27 cellular contexts compared by ENCODE assay signal in genomic region chr15:99994849-99995248, GRCh38.
DNase-seq lines count a peak whose midpoint lies in the region; ATAC-seq, FAIRE-seq and TF ChIP-seq lines count a peak whose summit lies in the region.
"Had no signal": no experiment of that assay in that cellular context is flagged by ENCODE, and none has a peak within 500 bp of the region (broad histone marks: within the 10 kb centered on the region; RNA-seq: fewer than 3 reads in every experiment).

No MANE protein-coding gene starts in this region.

- H3K27ac ChIP-seq in HUES64 (ENCODE audit: low read depth, low read length), result no peak overlapping the region; the same call in 1 of the 2 replicates
- no peak overlapping the region for H3K27ac ChIP-seq in H1 (ENCODE audit: low read depth, low read length)
- no peak overlapping the region for H3K27ac ChIP-seq in thyroid gland
- H3K27ac ChIP-seq in body of pancreas, result no peak overlapping the region
- H3K27ac ChIP-seq: coronary artery, transverse colon had no signal

- H4K5ac ChIP-seq in H1 (ENCODE audit: insufficient read length, low read depth, low read length), result peak overlapping the region; percentile 45

- H3K9ac ChIP-seq in HUES64 (ENCODE audit: low read depth, low read length) (peak overlapping the region; percentile 18; the same call in 1 of the 2 replicates), H1 (replicated peaks in 1 of 4; ENCODE audit: extremely low read depth in 1 of 4, low read depth in 3 of 4, low read length in 3 of 4) (no peak overlapping the region)

- CTCF ChIA-PET in H1 (lab: Charles Lee; ENCODE audit: partially characterized antibody), result interaction anchor here (0.6 to 3.4 kb wide), 9 partner anchors 13 to 378 kb away, joined by 3 to 23 read pairs (median 3); no protein-coding TSS in a partner anchor

- no peak overlapping the region for H3K56ac ChIP-seq in H1 (replicated peaks; ENCODE audit: insufficient read length, low read depth, low read length)

- H2BK5ac ChIP-seq in H1 (ENCODE audit: low read depth, low read length), result peak overlapping the region; percentile 72; the same call in 1 of the 2 replicates

- TF ChIP-seq POLR2A in H1 (IDR thresholded peaks at IDR 0.05; ENCODE audit: control extremely low read depth in 1 of 2, low read depth in 2 of 2, low read length in 2 of 2), result no peak
- TF ChIP-seq POLR2A in thyroid gland (IDR thresholded peaks at IDR 0.05), result no peak
- TF ChIP-seq POLR2A in body of pancreas (IDR thresholded peaks at IDR 0.05), result no peak

- intact Hi-C loops in thyroid gland (cut with DNase I) (no loop called here), body of pancreas (cut with DNase I) (no loop called here)

- H3K4me3 ChIP-seq in HUES64 (ENCODE audit: low read length), result no peak overlapping the region
- no peak overlapping the region for H3K4me3 ChIP-seq in H1 (ENCODE audit: extremely low read depth in 1 of 4, insufficient read depth in 2 of 4, low read depth in 3 of 4, low read length in 4 of 4)
- H3K4me3 ChIP-seq in thyroid gland (replicated peaks in 1 of 3), result no peak overlapping the region
- no peak overlapping the region for H3K4me3 ChIP-seq in body of pancreas
- H3K4me3 ChIP-seq: coronary artery, transverse colon had no signal

- H3K23ac ChIP-seq in H1 (ENCODE audit: insufficient read length), result no peak overlapping the region

- peak; percentile 28 for FAIRE-seq in H1 (lab: Jason Lieb, UNC)
- FAIRE-seq: keratinocyte had no signal

- H3K18ac ChIP-seq in H1 (ENCODE audit: extremely low read depth, low read length), result peak overlapping the region; percentile 52; the same call in 1 of the 2 replicates

- peak overlapping the region; percentile 66 for H2BK120ac ChIP-seq in H1 (replicated peaks; ENCODE audit: low read depth, low read length)

- H3K9me3 ChIP-seq in HUES64 (ENCODE audit: insufficient read depth, low read depth, low read length) (no peaks in the 10 kb centered on the region), H1 (ENCODE audit: insufficient read depth in 2 of 2, low read depth in 1 of 2, low read length in 1 of 2) (no peaks in the 10 kb centered on the region), thyroid gland (no peaks in the 10 kb centered on the region), body of pancreas (no peaks in the 10 kb centered on the region)
- H3K9me3 ChIP-seq: transverse colon had no signal

- H3K9me3 Mint-ChIP-seq in nephron progenitor cell, result no peaks in the 10 kb centered on the region
- H3K9me3 Mint-ChIP-seq: activated CD8-positive, alpha-beta T cell treated with anti-CD3 and anti-CD28 coated beads for 36 hours; activated naive CD4-positive, alpha-beta T cell treated with anti-CD3 and anti-CD28 coated beads, Interleukin-2, amount 50 U/mL, for 72 hours; activated T-helper 2 cell treated with anti-CD3 and anti-CD28 coated beads, Interferon-gamma antibody, Interleukin-2, Interleukin-4, amounts not matched to agents 10 μg/mL and 5 μg/mL and 100 μg/mL, durations not matched to agents 14 hours and 24 hours and 36 hours; naive thymus-derived CD4-positive, alpha-beta T cell; stimulated activated effector memory CD8-positive, alpha-beta T cell treated with anti-CD3 and anti-CD28 coated beads, Interleukin-12 subunit alpha, Interleukin-12 subunit beta, amount 100 ng/mL, for 72 hours had no signal

- H4K91ac ChIP-seq in H1 (replicated peaks; ENCODE audit: insufficient read length, low read length), result peak overlapping the region; percentile 45

- H3K23me2 ChIP-seq in H1 (ENCODE audit: low read depth, low read length), result no peaks in the 10 kb centered on the region

- H2BK15ac ChIP-seq in H1 (ENCODE audit: low read length), result no peak overlapping the region

- H4K8ac ChIP-seq in H1 (ENCODE audit: extremely low read depth, insufficient read depth, low read length), result peak overlapping the region; percentile 63; the same call in 1 of the 2 replicates

- no peak for ATAC-seq in body of pancreas
- ATAC-seq: activated CD8-positive, alpha-beta T cell treated with anti-CD3 and anti-CD28 coated beads for 36 hours; activated naive CD4-positive, alpha-beta T cell treated with anti-CD3 and anti-CD28 coated beads, Interleukin-2, amount 50 U/mL, for 72 hours; naive thymus-derived CD4-positive, alpha-beta T cell; PC-3; stimulated activated effector memory CD8-positive, alpha-beta T cell treated with anti-CD3 and anti-CD28 coated beads, Interleukin-12 subunit alpha, Interleukin-12 subunit beta, amount 100 ng/mL, for 72 hours had no signal

- H4K20me1 ChIP-seq in H1 (replicated peaks in 1 of 2; ENCODE audit: control insufficient read depth in 1 of 2, insufficient read depth in 2 of 2, low read length in 2 of 2), result no peaks in the 10 kb centered on the region

- H3K4me3 Mint-ChIP-seq in nephron progenitor cell, result no peak overlapping the region
- H3K4me3 Mint-ChIP-seq: activated CD8-positive, alpha-beta T cell treated with anti-CD3 and anti-CD28 coated beads for 36 hours; naive thymus-derived CD4-positive, alpha-beta T cell; stimulated activated effector memory CD8-positive, alpha-beta T cell treated with anti-CD3 and anti-CD28 coated beads, Interleukin-12 subunit alpha, Interleukin-12 subunit beta, amount 100 ng/mL, for 72 hours had no signal

- no peaks in the 10 kb centered on the region for H3K36me3 ChIP-seq in HUES64 (ENCODE audit: insufficient read depth, low read length)
- no peaks in the 10 kb centered on the region for H3K36me3 ChIP-seq in H1 (ENCODE audit: control insufficient read depth in 2 of 4, insufficient read depth in 4 of 4, low read length in 3 of 4)
- no peaks in the 10 kb centered on the region for H3K36me3 ChIP-seq in thyroid gland
- H3K36me3 ChIP-seq in body of pancreas (replicated peaks in 1 of 2; ENCODE audit: insufficient read depth in 1 of 2, low read depth in 2 of 2), result no peaks in the 10 kb centered on the region
- H3K36me3 ChIP-seq: transverse colon had no signal

- 31% methylated on average over 6 of the region's 6 CpGs for WGBS in HUES64
- WGBS in H1 (ENCODE audit: extremely low coverage in 1 of 2, insufficient coverage in 1 of 2, insufficient read length in 1 of 2, insufficient replicate concordance in 2 of 2, low coverage in 1 of 2, low lambda C conversion rate in 2 of 2, missing lambda C conversion rate in 1 of 2), 2 experiments, result 30% methylated on average over 6 of the region's 6 CpGs; no CpG with 5 or more reads in 1 of the 2 experiments
- WGBS in thyroid gland, 2 donors, result 70 to 71% methylated on average over 6 of the region's 6 CpGs
- 73 to 82% methylated on average over 6 of the region's 6 CpGs for WGBS in body of pancreas, 2 donors

- H2BK12ac ChIP-seq in H1 (ENCODE audit: low read depth, low read length), result peak overlapping the region; percentile 86; the same call in 1 of the 2 replicates

- DNase-seq in COLO829 (ENCODE audit: low spot score) (peak; percentile 69), H1 (ENCODE audit: low read depth in 1 of 2, low spot score in 2 of 2) (no peak), nephron progenitor cell (no peak), dermis blood vessel endothelial cell (no peak), thyroid gland (no peak), glomerular visceral epithelial cell (ENCODE audit: extremely low spot score) (no peak), body of pancreas (no peak)
- DNase-seq: activated CD4-positive, CD25-positive, alpha-beta regulatory T cell treated with anti-CD3 and anti-CD28 coated beads, Interleukin-2, amount 50 U/mL, for 72 hours; activated CD8-positive, alpha-beta T cell treated with anti-CD3 and anti-CD28 coated beads for 36 hours; COR-L47; DMS53; effector memory CD4-positive, alpha-beta T cell; erythroblast; IMR-90; naive thymus-derived CD4-positive, alpha-beta T cell; NCI-H187; NK-92 treated with Interleukin-12 subunit alpha and Interleukin-12 subunit beta, amount 100 ng/mL, for 24 hours; PC-3; SHP77; T-helper 2 cell; transverse colon had no signal

- H3K4ac ChIP-seq in H1 (replicated peaks; ENCODE audit: insufficient read length, low read depth, low read length), result peak overlapping the region; percentile 36

- no peak overlapping the region for H2AFZ ChIP-seq in H1 (ENCODE audit: low read length)

- no peak for TF ChIP-seq CTCF in H1 (IDR thresholded peaks at IDR 0.05; ENCODE audit: control extremely low read depth in 1 of 3, insufficient read depth in 1 of 3, low read depth in 1 of 3, low read length in 3 of 3)
- no peak for TF ChIP-seq CTCF in nephron progenitor cell (IDR thresholded peaks at IDR 0.05)
- no peak for TF ChIP-seq CTCF in thyroid gland (IDR thresholded peaks at IDR 0.05)
- TF ChIP-seq CTCF in body of pancreas (IDR thresholded peaks at IDR 0.05), result no peak

- no peak overlapping the region for H2AK5ac ChIP-seq in H1 (ENCODE audit: low read depth, low read length)

- H3K79me2 ChIP-seq in H1 (ENCODE audit: control insufficient read depth in 1 of 2, insufficient read depth in 2 of 2, low read length in 2 of 2), result no peaks in the 10 kb centered on the region

- H3K36me3 Mint-ChIP-seq in nephron progenitor cell (ENCODE audit: low read depth), result no peaks in the 10 kb centered on the region
- H3K36me3 Mint-ChIP-seq: activated naive CD4-positive, alpha-beta T cell treated with anti-CD3 and anti-CD28 coated beads, Interleukin-2, amount 50 U/mL, for 72 hours; stimulated activated effector memory CD8-positive, alpha-beta T cell treated with anti-CD3 and anti-CD28 coated beads, Interleukin-12 subunit alpha, Interleukin-12 subunit beta, amount 100 ng/mL, for 72 hours had no signal

- H3K4me1 ChIP-seq in HUES64 (ENCODE audit: insufficient read depth, low read length), result peaks cover 19% of the 10 kb centered on the region
- peaks cover 4 to 17% (median 11%) of the 10 kb centered on the region in 4 experiments for H3K4me1 ChIP-seq in H1 (replicated peaks in 1 of 4; ENCODE audit: control insufficient read depth in 3 of 4, insufficient read depth in 4 of 4, low read length in 3 of 4)
- H3K4me1 ChIP-seq in thyroid gland, result no peaks in the 10 kb centered on the region
- H3K4me1 ChIP-seq in body of pancreas, result no peaks in the 10 kb centered on the region
- H3K4me1 ChIP-seq: transverse colon had no signal

- peak overlapping the region; percentile 18 for H3K27ac Mint-ChIP-seq in nephron progenitor cell
- H3K27ac Mint-ChIP-seq: activated CD8-positive, alpha-beta T cell treated with anti-CD3 and anti-CD28 coated beads for 36 hours; activated naive CD4-positive, alpha-beta T cell treated with anti-CD3 and anti-CD28 coated beads, Interleukin-2, amount 50 U/mL, for 72 hours; activated T-helper 2 cell treated with anti-CD3 and anti-CD28 coated beads, Interferon-gamma antibody, Interleukin-2, Interleukin-4, amounts not matched to agents 10 μg/mL and 5 μg/mL and 100 μg/mL, durations not matched to agents 14 hours and 24 hours and 36 hours; stimulated activated effector memory CD8-positive, alpha-beta T cell treated with anti-CD3 and anti-CD28 coated beads, Interleukin-12 subunit alpha, Interleukin-12 subunit beta, amount 100 ng/mL, for 72 hours had no signal

- no peak for TF ChIP-seq EP300 in H1 (IDR thresholded peaks at IDR 0.05; ENCODE audit: borderline replicate concordance in 1 of 2, low read depth in 2 of 2, low read length in 2 of 2)

- POLR2A ChIA-PET in H1 (lab: Charles Lee; ENCODE audit: partially characterized antibody), result interaction anchor here (0.6 to 1.8 kb wide), 3 partner anchors 12 to 392 kb away, joined by 3 to 18 read pairs (median 5); no protein-coding TSS in a partner anchor

- H2BK20ac ChIP-seq in H1 (ENCODE audit: low read length), result peak overlapping the region; percentile 68

- H3K4me1 Mint-ChIP-seq in nephron progenitor cell, result peaks cover 54% of the 10 kb centered on the region
- H3K4me1 Mint-ChIP-seq: stimulated activated effector memory CD8-positive, alpha-beta T cell treated with anti-CD3 and anti-CD28 coated beads, Interleukin-12 subunit alpha, Interleukin-12 subunit beta, amount 100 ng/mL, for 72 hours had no signal

- H3K27me3 ChIP-seq in HUES64 (ENCODE audit: insufficient read depth, low read length), result no peaks in the 10 kb centered on the region
- no peaks in the 10 kb centered on the region; a peak in 1 of 7 replicates for H3K27me3 ChIP-seq in H1 (replicated peaks in 1 of 4; ENCODE audit: control insufficient read depth in 3 of 4, extremely low read depth in 1 of 4, insufficient read depth in 3 of 4, low read length in 3 of 4)
- no peaks in the 10 kb centered on the region for H3K27me3 ChIP-seq in thyroid gland
- no peaks in the 10 kb centered on the region for H3K27me3 ChIP-seq in body of pancreas
- H3K27me3 ChIP-seq: transverse colon had no signal

- peaks cover 22% of the 10 kb centered on the region for H3K27me3 Mint-ChIP-seq in nephron progenitor cell (ENCODE audit: low read depth, poor library complexity)
- H3K27me3 Mint-ChIP-seq: activated CD8-positive, alpha-beta T cell treated with anti-CD3 and anti-CD28 coated beads for 36 hours; naive thymus-derived CD4-positive, alpha-beta T cell had no signal

- H3K4me2 ChIP-seq in H1 (ENCODE audit: insufficient read depth in 1 of 2, low read depth in 2 of 2, low read length in 2 of 2), result peak overlapping the region; percentile 14 to 34; a peak in 3 of 4 replicates

- no peak overlapping the region for H3K14ac ChIP-seq in H1 (ENCODE audit: insufficient read length)

- H3K79me1 ChIP-seq in H1 (ENCODE audit: low read depth, low read length), result no peaks in the 10 kb centered on the region

- no peak; a peak in 1 of 4 replicates for TF ChIP-seq RAD21 in H1 (IDR thresholded peaks at IDR 0.05 in 1 of 2, conservative IDR thresholded peaks at IDR 0.05 in 1 of 2; ENCODE audit: low read depth in 2 of 2, low read length in 2 of 2)
